11 cellular contexts compared by ENCODE assay signal in genomic region chr11:17476317-17477083, GRCh38. TPM values are rescaled to one million over a fixed set of nuclear protein-coding genes. Genes with fewer than 3 reads are reported as not detected.
DNase-seq lines count a peak whose midpoint lies in the region; ATAC-seq, FAIRE-seq and TF ChIP-seq lines count a peak whose summit lies in the region.
"Had no signal": no experiment of that assay in that cellular context is flagged by ENCODE, and none has a peak within 500 bp of the region (broad histone marks: within the 10 kb centered on the region; RNA-seq: fewer than 3 reads in every experiment).

Gene ABCC8 (minus strand): TSS chr11:17476845. CDS start chr11:17476776, 69 bp downstream.

- CTCF ChIA-PET in RWPE1 (lab: Yijun Ruan, JAX), result no interaction called here

- no peak for FAIRE-seq in frontal cortex (lab: Jason Lieb, UNC)

- ATAC-seq in HG02885 (IDR thresholded peaks at IDR 0.05; ENCODE audit: poor library complexity, unreplicated experiment), result no peak
- no peak for ATAC-seq in HG02678 (IDR thresholded peaks at IDR 0.05; ENCODE audit: unreplicated experiment)
- ATAC-seq: gastroesophageal sphincter had no signal

- TF ChIP-seq CTCF in GM20000 (IDR thresholded peaks at IDR 0.05; ENCODE audit: extremely low read depth, missing control alignments), result no peak
- no peak for TF ChIP-seq CTCF in RWPE1 (conservative IDR thresholded peaks at IDR 0.05; ENCODE audit: low read depth)

- H3K27ac ChIP-seq in RWPE1, result no peak within 1 kb of the TSS
- H3K27ac ChIP-seq: gastroesophageal sphincter had no signal

- peak; percentile 33 for DNase-seq in GM20000 (ENCODE audit: low spot score)
- peak; percentile 51 for DNase-seq in NCI-H345 (lab: John Stamatoyannopoulos, UW)
- DNase-seq in frontal cortex (ENCODE audit: low spot score in 2 of 2), result peak; percentile 44 to 53
- DNase-seq in putamen (ENCODE audit: low spot score), result peak; percentile 28
- no peak for DNase-seq in epidermal melanocyte (ENCODE audit: insufficient read length, low spot score)
- no peak for DNase-seq in RWPE1 (ENCODE audit: low spot score)
- DNase-seq: activated gamma-delta T cell, OCI-M1 had no signal

- POLR2A ChIA-PET in RWPE1 (lab: Yijun Ruan, JAX; ENCODE audit: low non-redundant PET), result no interaction called here

RNA-seq across cellular contexts. Expression of gene ABCC8, which starts in this region (rescaled TPM):
- total RNA-seq in frontal cortex, result 8.6 TPM

Comparison
In these comparisons a context has a peak if more than half of its experiments do, and no peak if none do; other contexts are left out.
1. DNase-seq: peak in GM20000 (single experiment), NCI-H345 (single experiment), frontal cortex (2 of 2) and putamen (single experiment); none in epidermal melanocyte (single experiment) and RWPE1 (single experiment).